Comparison of ENCODE assay signal across 10 cellular contexts in genomic region chr3:111621535-111621934, GRCh38. TPM values are rescaled to one million over a fixed set of nuclear protein-coding genes. Genes with fewer than 3 reads are reported as not detected.
DNase-seq lines count a peak whose midpoint lies in the region; ATAC-seq, FAIRE-seq and TF ChIP-seq lines count a peak whose summit lies in the region.
"Had no signal": no experiment of that assay in that cellular context is flagged by ENCODE, and none has a peak within 500 bp of the region (broad histone marks: within the 10 kb centered on the region; RNA-seq: fewer than 3 reads in every experiment).

No MANE protein-coding gene starts in this region.

- H3K9me3 ChIP-seq in HCT116 (ENCODE audit: control insufficient read depth in 1 of 2, insufficient read depth in 1 of 2, low read depth in 1 of 2, low read length in 2 of 2), result peaks cover 0 to 14% of the 10 kb centered on the region in 2 experiments; a peak in 1 of 4 replicates
- H3K9me3 ChIP-seq in WERI-Rb-1 (ENCODE audit: severe bottlenecking), result peaks cover 7% of the 10 kb centered on the region
- H3K9me3 ChIP-seq in keratinocyte (ENCODE audit: control insufficient read depth, low read depth, low read length), result no peaks in the 10 kb centered on the region

- H3K79me2 ChIP-seq in HCT116 (ENCODE audit: insufficient read depth, low read length) (no peaks in the 10 kb centered on the region), keratinocyte (ENCODE audit: control insufficient read depth, insufficient read depth, low read length) (no peaks in the 10 kb centered on the region)

- H4K20me1 ChIP-seq in HCT116 (ENCODE audit: insufficient read depth), result no peaks in the 10 kb centered on the region
- no peaks in the 10 kb centered on the region for H4K20me1 ChIP-seq in keratinocyte (ENCODE audit: control insufficient read depth, extremely low read depth, insufficient read depth, low read length)

- no peaks in the 10 kb centered on the region for H3K9me2 ChIP-seq in HCT116 (ENCODE audit: insufficient read depth)

- H3K4me2 ChIP-seq in HCT116 (ENCODE audit: low read length) (no peak overlapping the region), keratinocyte (ENCODE audit: control insufficient read depth, extremely low read depth, insufficient read depth, low read depth, low read length) (no peak overlapping the region)

- no peak for TF ChIP-seq POLR2A in HCT116 (IDR thresholded peaks at IDR 0.05; ENCODE audit: borderline replicate concordance, extremely low read depth, insufficient read depth, insufficient read length)

- BruUV-seq in HCT116 (replicated peaks; lab: Mats Ljungman, UMichigan), result no TSS peak

- TF ChIP-seq RAD21 in HCT116 (IDR thresholded peaks at IDR 0.05; ENCODE audit: low read depth), result peak; percentile 51

- dilution Hi-C loops in keratinocyte (cut with MboI; ENCODE audit: extremely low pct_ligation_motif_present, low sequenced_read_pairs), result no loop called here

- ATAC-seq in HCT116 (peak; percentile 93), HG02938 (IDR thresholded peaks at IDR 0.05; ENCODE audit: unreplicated experiment) (no peak), HG03139 (IDR thresholded peaks at IDR 0.05; ENCODE audit: unreplicated experiment) (no peak)

- no peak overlapping the region for H3K27ac ChIP-seq in HCT116 (ENCODE audit: low read depth, low read length)
- H3K27ac ChIP-seq in WERI-Rb-1, result no peak overlapping the region
- no peak overlapping the region for H3K27ac ChIP-seq in keratinocyte (ENCODE audit: control insufficient read depth, insufficient read depth, low read length)

- no peaks in the 10 kb centered on the region for H3K9me1 ChIP-seq in keratinocyte (ENCODE audit: control insufficient read depth, extremely low read depth, insufficient read depth, low read length)

- CTCF ChIA-PET in HCT116 (lab: Charles Lee), result interaction anchor here (0.7 kb wide), 2 partner anchors 11 kb away, joined by 3 to 4 read pairs; no protein-coding TSS in a partner anchor

- H3K36me3 ChIP-seq in HCT116 (ENCODE audit: control insufficient read depth in 1 of 2, insufficient read depth in 2 of 2, low read length in 2 of 2) (no peaks in the 10 kb centered on the region), WERI-Rb-1 (no peaks in the 10 kb centered on the region), keratinocyte (ENCODE audit: control insufficient read depth in 2 of 2, extremely low read depth in 1 of 2, insufficient read depth in 2 of 2, low read length in 2 of 2) (no peaks in the 10 kb centered on the region)

- POLR2A ChIA-PET in HCT116 (lab: Charles Lee), result no interaction called here

- RAD21 ChIA-PET in HCT116 (lab: Charles Lee; ENCODE audit: low non-redundant PET in 1 of 2, low total read pairs in 2 of 2, uncharacterized antibody in 2 of 2, unreplicated experiment in 2 of 2), result no interaction called here

- H3K4me3 ChIP-seq in HCT116 (replicated peaks in 1 of 2; ENCODE audit: low read depth in 1 of 2, low read length in 2 of 2) (no peak overlapping the region), WERI-Rb-1 (ENCODE audit: low read depth, low read length) (no peak overlapping the region), keratinocyte (ENCODE audit: control insufficient read depth in 2 of 3, extremely low read depth in 1 of 3, insufficient read depth in 2 of 3, low read depth in 1 of 3, low read length in 3 of 3) (no peak overlapping the region)

- intact Hi-C loops in HCT116 (cut with micrococcal nuclease), result no loop called here

- TF ChIP-seq CTCF in D721Med (IDR thresholded peaks at IDR 0.05; ENCODE audit: insufficient read depth, missing control alignments) (peak; percentile 40), HCT116 (IDR thresholded peaks at IDR 0.05 in 2 of 3, conservative IDR thresholded peaks at IDR 0.05 in 1 of 3; ENCODE audit: borderline replicate concordance in 1 of 3, insufficient read depth in 1 of 3, low read depth in 2 of 3, low read length in 2 of 3) (peak; percentile 77 to 80 (median 80)), WERI-Rb-1 (IDR thresholded peaks at IDR 0.05; ENCODE audit: low read depth, low read length) (peak; percentile 78), keratinocyte (optimal IDR thresholded peaks at IDR 0.05 in 1 of 3, IDR thresholded peaks at IDR 0.05 in 1 of 3, conservative IDR thresholded peaks at IDR 0.05 in 1 of 3; ENCODE audit: extremely low read depth in 1 of 3, insufficient read depth in 2 of 3, low read length in 3 of 3) (peak; percentile 54 to 63 (median 63))

- H3K4me1 ChIP-seq in HCT116 (ENCODE audit: control insufficient read depth in 1 of 2, insufficient read depth in 2 of 2, low read length in 2 of 2), result peaks cover 0 to 20% of the 10 kb centered on the region in 2 experiments; a peak in 2 of 4 replicates
- H3K4me1 ChIP-seq in keratinocyte (ENCODE audit: control insufficient read depth, extremely low read depth, insufficient read depth, low read length), result peaks cover 20% of the 10 kb centered on the region

- no peaks in the 10 kb centered on the region for H3K27me3 ChIP-seq in HCT116 (ENCODE audit: insufficient read depth, low read length)
- H3K27me3 ChIP-seq in WERI-Rb-1 (ENCODE audit: insufficient read depth, low read depth, severe bottlenecking), result no peaks in the 10 kb centered on the region
- H3K27me3 ChIP-seq in keratinocyte (ENCODE audit: control insufficient read depth, extremely low read depth, insufficient read depth, low read length), result no peaks in the 10 kb centered on the region

- no peak for FAIRE-seq in D721Med (lab: Jason Lieb, UNC)
- FAIRE-seq in keratinocyte (lab: Jason Lieb, UNC), result no peak
- no peak for FAIRE-seq in frontal cortex (lab: Jason Lieb, UNC)

- H3K9ac ChIP-seq in HCT116 (ENCODE audit: low read length), result no peak overlapping the region
- no peak overlapping the region for H3K9ac ChIP-seq in keratinocyte (ENCODE audit: control insufficient read depth, extremely low read depth, insufficient read depth, low read length)

- no peak for DNase-seq in D721Med (ENCODE audit: insufficient read length, low spot score)
- DNase-seq in HCT116 (ENCODE audit: low read depth, low spot score), result peak; percentile 45
- peak; percentile 72 for DNase-seq in WERI-Rb-1
- DNase-seq in keratinocyte (ENCODE audit: low read depth, low spot score), result no peak
- no peak for DNase-seq in frontal cortex (ENCODE audit: low spot score in 2 of 2)
- DNase-seq in NCI-H1092 (lab: John Stamatoyannopoulos, UW), result no peak
- DNase-seq: activated gamma-delta T cell, NCI-H774 had no signal

- H2AFZ ChIP-seq in HCT116 (ENCODE audit: low read depth, low read length, poor library complexity, severe bottlenecking), result peak overlapping the region; percentile 87
- no peak overlapping the region for H2AFZ ChIP-seq in keratinocyte (ENCODE audit: control insufficient read depth, low read length)

TF ChIP-seq in HCT116, 20 proteins besides CTCF, POLR2A, EP300 and RAD21:
- TF ChIP-seq ZFX (IDR thresholded peaks at IDR 0.05) (no peak), CBX3 (IDR thresholded peaks at IDR 0.05; ENCODE audit: low read depth) (0 out of 2 replicates have a peak, but pooled peaks have one; percentile 31)

RNA-seq across cellular contexts. Expression of gene ZBED2, which starts 26.4 kb away (rescaled TPM):
- total RNA-seq in HCT116 (2021; ENCODE audit: unreplicated experiment), result 16.1 TPM
- 3.9 and 5.6 TPM in 2 replicates for polyA plus RNA-seq in HCT116 (2012)
- 81.8 to 124 TPM (median 120 TPM) in 3 replicates for polyA plus RNA-seq in keratinocyte
- polyA plus RNA-seq in keratinocyte (2011; ENCODE audit: low read depth), result 15.2 TPM
- polyA plus RNA-seq in keratinocyte (2011; cell fraction: cytosol; rRNA removed), result 92.8 and 126 TPM in 2 replicates
- 110 and 127 TPM in 2 replicates for polyA plus RNA-seq in keratinocyte (2011; cell fraction: nucleus; rRNA removed)
- 34.1 and 119 TPM in 2 replicates for polyA plus RNA-seq in keratinocyte (2012; ENCODE audit: low replicate concordance)
- 42.4 to 73.9 TPM (median 48.8 TPM) in 3 replicates for polyA minus RNA-seq in keratinocyte
- 60.4 TPM for polyA minus RNA-seq in keratinocyte (2011; cell fraction: cytosol; rRNA and poly(A)+ RNA removed)
- 33.4 and 52.2 TPM in 2 replicates for polyA minus RNA-seq in keratinocyte (2011; cell fraction: nucleus; rRNA and poly(A)+ RNA removed)
- total RNA-seq in frontal cortex, result not detected

RNA-seq across cellular contexts. Expression of gene PLCXD2, which starts 52.9 kb away (rescaled TPM):
- 13.9 TPM for total RNA-seq in HCT116 (2021; ENCODE audit: unreplicated experiment)
- 4.4 and 4.8 TPM in 2 replicates for polyA plus RNA-seq in HCT116 (2012)
- 5.9 to 10.9 TPM (median 9.8 TPM) in 3 replicates for polyA plus RNA-seq in keratinocyte
- polyA plus RNA-seq in keratinocyte (2011; ENCODE audit: low read depth), result 2.6 TPM
- polyA plus RNA-seq in keratinocyte (2011; cell fraction: cytosol; rRNA removed), result 10.5 and 14.0 TPM in 2 replicates
- polyA plus RNA-seq in keratinocyte (2011; cell fraction: nucleus; rRNA removed), result 9.5 and 10.5 TPM in 2 replicates
- 2.2 and 9.5 TPM in 2 replicates for polyA plus RNA-seq in keratinocyte (2012; ENCODE audit: low replicate concordance)
- polyA minus RNA-seq in keratinocyte, result 4.2 to 14.5 TPM (median 5.5 TPM) in 3 replicates
- 3.1 TPM for polyA minus RNA-seq in keratinocyte (2011; cell fraction: cytosol; rRNA and poly(A)+ RNA removed)
- polyA minus RNA-seq in keratinocyte (2011; cell fraction: nucleus; rRNA and poly(A)+ RNA removed), result 16.5 and 29.0 TPM in 2 replicates
- total RNA-seq in frontal cortex, result 65.6 TPM

Comparison
In these comparisons a context has a peak if more than half of its experiments do, and no peak if none do; other contexts are left out.
1. DNase-seq: peak in HCT116 (single experiment) and WERI-Rb-1 (single experiment); none in D721Med (single experiment), keratinocyte (single experiment), frontal cortex (0 of 2) and NCI-H1092 (single experiment).
2. RNA of gene ZBED2, which starts 26.4 kb away (total RNA-seq): 16.1 TPM in HCT116 (single experiment); not detected in frontal cortex (single experiment); every median in the first group is over 10 times any median in the second.
3. Peak in every context shown above with its lines, with median percentiles within 50 percentile points of each other: CTCF ChIP-seq.